In the genomic region with DNA sequence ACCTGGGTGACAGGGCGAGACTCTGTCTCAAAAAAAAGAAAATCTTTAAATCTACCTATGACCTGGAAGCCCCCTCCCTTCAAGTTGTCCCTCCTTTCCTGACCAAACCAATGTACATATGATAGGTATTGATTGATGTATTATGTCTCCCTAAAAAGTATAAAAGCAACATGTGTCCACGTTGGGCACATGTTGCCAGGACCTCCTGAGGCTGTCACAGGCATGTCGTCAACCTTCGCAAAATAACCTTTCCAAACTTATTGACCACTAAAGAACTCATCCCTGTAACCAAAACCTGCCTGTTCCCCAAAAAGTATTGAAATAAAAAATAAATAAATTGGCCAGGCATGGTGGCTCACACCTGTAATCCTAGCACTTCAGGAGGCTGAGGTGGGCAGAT, we compare ENCODE assay signal across 24 cellular contexts. TPM values are rescaled to one million over a fixed set of nuclear protein-coding genes. Genes with fewer than 3 reads are reported as not detected.
"Had no signal": no experiment of that assay in that cellular context is flagged by ENCODE, and none has a peak within 500 bp of the region (broad histone marks: within the 10 kb centered on the region; RNA-seq: fewer than 3 reads in every experiment).

No MANE protein-coding gene starts in this region.

- H3K4me3 ChIP-seq: MG63 had no signal

- H3K9me3 ChIP-seq: MG63 had no signal

- H3K27ac Mint-ChIP-seq: brain had no signal

- ATAC-seq: PC-3 had no signal

- H3K27me3 ChIP-seq: MG63 had no signal

- H3K4me3 Mint-ChIP-seq: activated T-helper 1 cell treated with anti-CD3 and anti-CD28 coated beads, Interleukin-12 subunit alpha, Interleukin-12 subunit beta, Interleukin-2, Interleukin-4 antibody, amounts not matched to agents 30 ng/mL and 10 ng/mL and 1 ng/mL, durations not matched to agents 14 hours and 24 hours and 36 hours; brain had no signal

- H3K9me3 Mint-ChIP-seq: activated naive CD4-positive, alpha-beta T cell treated with anti-CD3 and anti-CD28 coated beads for 36 hours; activated T-helper 1 cell treated with anti-CD3 and anti-CD28 coated beads, Interleukin-12 subunit alpha, Interleukin-12 subunit beta, Interleukin-2, Interleukin-4 antibody, amounts not matched to agents 30 ng/mL and 10 ng/mL and 1 ng/mL, durations not matched to agents 14 hours and 24 hours and 36 hours; brain; central memory CD8-positive, alpha-beta T cell had no signal

- H3K36me3 Mint-ChIP-seq: brain had no signal

- DNase-seq: activated CD4-positive, alpha-beta T cell treated with anti-CD3 and anti-CD28 coated beads, Interleukin-2, amount 50 U/mL, for 1 hour; activated CD4-positive, CD25-positive, alpha-beta regulatory T cell; activated CD8-positive, alpha-beta memory T cell treated with anti-CD3 and anti-CD28 coated beads, Interleukin-2, amount 50 U/mL, for 4 hours; activated effector memory CD4-positive, alpha-beta T cell treated with anti-CD3 and anti-CD28 coated beads, Interleukin-2, amount 50 U/mL, for 16 hours; amygdala; cortex of kidney; MG63; MV-4-11; NCI-H1092 treated with DMSO at 0.1 percent for 48 hours; NCI-H1417 treated with DMSO at 0.1 percent for 48 hours; NCI-H1694; NCI-H2029 treated with DMSO at 0.1 percent for 48 hours; NCI-H510A treated with DMSO at 0.1 percent for 48 hours; NCI-H69; PC-3; SHP77; T-helper 2 cell; T1000 had no signal

- H3K27me3 Mint-ChIP-seq: central memory CD8-positive, alpha-beta T cell had no signal

RNA-seq across cellular contexts. Expression of a gene that starts 5.7 kb away (rescaled TPM):
- total RNA-seq: astrocyte, PC-3, SK-MEL-5 had no signal
